1 cellular context compared by ENCODE assay signal in the genomic region with DNA sequence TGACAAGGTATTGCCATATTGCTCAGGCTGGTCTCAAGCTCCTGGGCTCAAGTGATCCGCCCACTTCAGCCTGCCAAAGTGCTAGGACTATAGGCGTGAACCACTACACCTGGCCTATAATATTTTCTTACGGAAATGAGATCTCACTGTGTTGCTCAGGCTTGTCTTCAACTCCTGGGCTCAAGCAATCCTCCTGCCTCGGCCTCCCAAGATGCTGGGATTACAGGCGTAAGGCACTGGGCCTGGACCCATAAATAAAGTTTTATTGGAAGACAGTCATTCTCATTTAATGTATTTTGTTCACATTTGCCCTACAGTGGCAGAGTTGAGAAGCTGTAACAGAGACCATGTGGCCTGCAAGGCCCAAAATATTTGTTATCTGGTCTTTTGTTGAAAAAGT.
TF ChIP-seq lines count a peak whose summit lies in the region.

No MANE protein-coding gene starts in this region.

TF ChIP-seq in SK-N-SH treated with all-trans-retinoic acid at 6 μM for 48 hours, 23 proteins besides CTCF, POLR2A, EP300 and RAD21 (continued from another document):
- TF ChIP-seq, protein P1, sequence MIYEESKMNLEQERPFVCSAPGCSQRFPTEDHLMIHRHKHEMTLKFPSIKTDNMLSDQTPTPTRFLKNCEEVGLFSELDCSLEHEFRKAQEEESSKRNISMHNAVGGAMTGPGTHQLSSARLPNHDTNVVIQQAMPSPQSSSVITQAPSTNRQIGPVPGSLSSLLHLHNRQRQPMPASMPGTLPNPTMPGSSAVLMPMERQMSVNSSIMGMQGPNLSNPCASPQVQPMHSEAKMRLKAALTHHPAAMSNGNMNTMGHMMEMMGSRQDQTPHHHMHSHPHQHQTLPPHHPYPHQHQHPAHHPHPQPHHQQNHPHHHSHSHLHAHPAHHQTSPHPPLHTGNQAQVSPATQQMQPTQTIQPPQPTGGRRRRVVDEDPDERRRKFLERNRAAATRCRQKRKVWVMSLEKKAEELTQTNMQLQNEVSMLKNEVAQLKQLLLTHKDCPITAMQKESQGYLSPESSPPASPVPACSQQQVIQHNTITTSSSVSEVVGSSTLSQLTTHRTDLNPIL (CRISPR knock-in tag; IDR thresholded peaks at IDR 0.05; ENCODE audit: low read depth), result no peak
- no peak for TF ChIP-seq CSDC2 (CRISPR knock-in tag; IDR thresholded peaks at IDR 0.05)
- TF ChIP-seq ZNF70 (CRISPR knock-in tag; IDR thresholded peaks at IDR 0.05), result no peak
- TF ChIP-seq, protein P2, sequence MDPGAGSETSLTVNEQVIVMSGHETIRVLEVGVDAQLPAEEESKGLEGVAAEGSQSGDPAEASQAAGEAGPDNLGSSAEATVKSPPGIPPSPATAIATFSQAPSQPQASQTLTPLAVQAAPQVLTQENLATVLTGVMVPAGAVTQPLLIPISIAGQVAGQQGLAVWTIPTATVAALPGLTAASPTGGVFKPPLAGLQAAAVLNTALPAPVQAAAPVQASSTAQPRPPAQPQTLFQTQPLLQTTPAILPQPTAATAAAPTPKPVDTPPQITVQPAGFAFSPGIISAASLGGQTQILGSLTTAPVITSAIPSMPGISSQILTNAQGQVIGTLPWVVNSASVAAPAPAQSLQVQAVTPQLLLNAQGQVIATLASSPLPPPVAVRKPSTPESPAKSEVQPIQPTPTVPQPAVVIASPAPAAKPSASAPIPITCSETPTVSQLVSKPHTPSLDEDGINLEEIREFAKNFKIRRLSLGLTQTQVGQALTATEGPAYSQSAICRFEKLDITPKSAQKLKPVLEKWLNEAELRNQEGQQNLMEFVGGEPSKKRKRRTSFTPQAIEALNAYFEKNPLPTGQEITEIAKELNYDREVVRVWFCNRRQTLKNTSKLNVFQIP (CRISPR knock-in tag; IDR thresholded peaks at IDR 0.05; ENCODE audit: borderline replicate concordance, low read depth), result no peak
- TF ChIP-seq, protein P3, sequence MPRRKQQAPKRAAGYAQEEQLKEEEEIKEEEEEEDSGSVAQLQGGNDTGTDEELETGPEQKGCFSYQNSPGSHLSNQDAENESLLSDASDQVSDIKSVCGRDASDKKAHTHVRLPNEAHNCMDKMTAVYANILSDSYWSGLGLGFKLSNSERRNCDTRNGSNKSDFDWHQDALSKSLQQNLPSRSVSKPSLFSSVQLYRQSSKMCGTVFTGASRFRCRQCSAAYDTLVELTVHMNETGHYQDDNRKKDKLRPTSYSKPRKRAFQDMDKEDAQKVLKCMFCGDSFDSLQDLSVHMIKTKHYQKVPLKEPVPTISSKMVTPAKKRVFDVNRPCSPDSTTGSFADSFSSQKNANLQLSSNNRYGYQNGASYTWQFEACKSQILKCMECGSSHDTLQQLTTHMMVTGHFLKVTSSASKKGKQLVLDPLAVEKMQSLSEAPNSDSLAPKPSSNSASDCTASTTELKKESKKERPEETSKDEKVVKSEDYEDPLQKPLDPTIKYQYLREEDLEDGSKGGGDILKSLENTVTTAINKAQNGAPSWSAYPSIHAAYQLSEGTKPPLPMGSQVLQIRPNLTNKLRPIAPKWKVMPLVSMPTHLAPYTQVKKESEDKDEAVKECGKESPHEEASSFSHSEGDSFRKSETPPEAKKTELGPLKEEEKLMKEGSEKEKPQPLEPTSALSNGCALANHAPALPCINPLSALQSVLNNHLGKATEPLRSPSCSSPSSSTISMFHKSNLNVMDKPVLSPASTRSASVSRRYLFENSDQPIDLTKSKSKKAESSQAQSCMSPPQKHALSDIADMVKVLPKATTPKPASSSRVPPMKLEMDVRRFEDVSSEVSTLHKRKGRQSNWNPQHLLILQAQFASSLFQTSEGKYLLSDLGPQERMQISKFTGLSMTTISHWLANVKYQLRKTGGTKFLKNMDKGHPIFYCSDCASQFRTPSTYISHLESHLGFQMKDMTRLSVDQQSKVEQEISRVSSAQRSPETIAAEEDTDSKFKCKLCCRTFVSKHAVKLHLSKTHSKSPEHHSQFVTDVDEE (CRISPR knock-in tag; IDR thresholded peaks at IDR 0.05), result no peak
- TF ChIP-seq GLIS3 (CRISPR knock-in tag; IDR thresholded peaks at IDR 0.05), result no peak
- TF ChIP-seq ZC3H10 (CRISPR knock-in tag; IDR thresholded peaks at IDR 0.05), result no peak
- no peak for TF ChIP-seq TCF4 (CRISPR knock-in tag; IDR thresholded peaks at IDR 0.05; ENCODE audit: borderline replicate concordance)
